ENCODE assay signal across 8 cellular contexts in genomic region chr17:36544320-36545092, GRCh38. TPM values are rescaled to one million over a fixed set of nuclear protein-coding genes. Genes with fewer than 3 reads are reported as not detected.
DNase-seq lines count a peak whose midpoint lies in the region; ATAC-seq and TF ChIP-seq lines count a peak whose summit lies in the region.

Gene GGNBP2, plus strand, starts transcription at chr17:36544919. Its CDS starts 806 bp downstream, at chr17:36545725.

- under 1% methylated on average over 54 of the region's 72 CpGs for WGBS in prostate gland

- H3K27ac ChIP-seq in left ventricle myocardium inferior (replicated peaks) (peak within 1 kb of the TSS; percentile 100), prostate gland (peak within 1 kb of the TSS; percentile 100), upper lobe of right lung (peak within 1 kb of the TSS; percentile 99)

- H3K36me3 ChIP-seq in left ventricle myocardium inferior (peaks cover under 1% of the 10 kb centered on the region), prostate gland (no peaks in the 10 kb centered on the region), upper lobe of right lung (peaks cover under 1% of the 10 kb centered on the region)

- H3K27me3 ChIP-seq in left ventricle myocardium inferior (ENCODE audit: low read depth) (no peaks in the 10 kb centered on the region), prostate gland (replicated peaks; ENCODE audit: insufficient read depth) (no peaks in the 10 kb centered on the region), upper lobe of right lung (no peaks in the 10 kb centered on the region)

- TF ChIP-seq CTCF in left ventricle myocardium inferior (IDR thresholded peaks at IDR 0.05; ENCODE audit: borderline replicate concordance) (no peak), prostate gland (IDR thresholded peaks at IDR 0.05) (no peak), upper lobe of right lung (IDR thresholded peaks at IDR 0.05) (no peak)

- intact Hi-C loops in left ventricle myocardium inferior (cut with micrococcal nuclease) = loop anchor here (5.0 kb wide), 1 partner anchor 408 kb away; no protein-coding TSS in a partner anchor
- intact Hi-C loops in prostate gland (cut with DNase I) = no loop called here
- intact Hi-C loops in upper lobe of right lung (cut with DNase I) = no loop called here

- H3K9me3 ChIP-seq in left ventricle myocardium inferior (replicated peaks) = no peaks in the 10 kb centered on the region
- no peaks in the 10 kb centered on the region for H3K9me3 ChIP-seq in prostate gland
- H3K9me3 ChIP-seq in upper lobe of right lung = no peaks in the 10 kb centered on the region

- TF ChIP-seq POLR2A in GM15510 (IDR thresholded peaks at IDR 0.05; ENCODE audit: borderline replicate concordance, extremely low read depth, insufficient read length) (peak; percentile 81), prostate gland (IDR thresholded peaks at IDR 0.05) (peak; percentile 86)

- ATAC-seq in HG02938 (IDR thresholded peaks at IDR 0.05; ENCODE audit: unreplicated experiment) (peak; percentile 56), upper lobe of right lung (peak; percentile 90)

- H3K4me3 ChIP-seq in left ventricle myocardium inferior (peak within 1 kb of the TSS; percentile 76), prostate gland (peak within 1 kb of the TSS; percentile 99 to 100), upper lobe of right lung (peak within 1 kb of the TSS; percentile 88)

- H3K4me1 ChIP-seq in left ventricle myocardium inferior (peaks cover 64% of the 10 kb centered on the region), prostate gland (replicated peaks) (peaks cover 10% of the 10 kb centered on the region), upper lobe of right lung (peaks cover 37% of the 10 kb centered on the region)

- DNase-seq in NCI-H187 treated with DMSO at 0.1 percent for 48 hours (lab: John Stamatoyannopoulos, UW) (peak; percentile 35), T-helper 2 cell (peak; percentile 82 to 98 (median 87)), amygdala (lab: John Stamatoyannopoulos, UW) (peak in 55 of 56 donors; percentile 41 to 95 (median 85)), left ventricle myocardium inferior (peak; percentile 94), prostate gland (ENCODE audit: low spot score) (peak; percentile 89), upper lobe of right lung (peak; percentile 98)

RNA-seq across cellular contexts. Expression of gene GGNBP2, which starts in this region (rescaled TPM):
- 41.7 TPM for total RNA-seq in left ventricle myocardium inferior
- 10 to 100 TPM; 34.8 to 71.7 TPM for total RNA-seq in prostate gland
- total RNA-seq in upper lobe of right lung = 81.7 TPM

Comparison
In these comparisons a context has a peak if more than half of its experiments do, and no peak if none do; other contexts are left out.
1. Peak in every context shown above with its lines: DNase-seq, ATAC-seq, H3K4me3 ChIP-seq and H3K27ac ChIP-seq.
2. DNase-seq: peak in every context shown above with its lines; median percentile 98 in upper lobe of right lung; 94 in left ventricle myocardium inferior; 89 in prostate gland; 87 in T-helper 2 cell; 85 in amygdala; 35 in NCI-H187 treated with DMSO at 0.1 percent for 48 hours.